9 cellular contexts compared by ENCODE assay signal in the genomic region with DNA sequence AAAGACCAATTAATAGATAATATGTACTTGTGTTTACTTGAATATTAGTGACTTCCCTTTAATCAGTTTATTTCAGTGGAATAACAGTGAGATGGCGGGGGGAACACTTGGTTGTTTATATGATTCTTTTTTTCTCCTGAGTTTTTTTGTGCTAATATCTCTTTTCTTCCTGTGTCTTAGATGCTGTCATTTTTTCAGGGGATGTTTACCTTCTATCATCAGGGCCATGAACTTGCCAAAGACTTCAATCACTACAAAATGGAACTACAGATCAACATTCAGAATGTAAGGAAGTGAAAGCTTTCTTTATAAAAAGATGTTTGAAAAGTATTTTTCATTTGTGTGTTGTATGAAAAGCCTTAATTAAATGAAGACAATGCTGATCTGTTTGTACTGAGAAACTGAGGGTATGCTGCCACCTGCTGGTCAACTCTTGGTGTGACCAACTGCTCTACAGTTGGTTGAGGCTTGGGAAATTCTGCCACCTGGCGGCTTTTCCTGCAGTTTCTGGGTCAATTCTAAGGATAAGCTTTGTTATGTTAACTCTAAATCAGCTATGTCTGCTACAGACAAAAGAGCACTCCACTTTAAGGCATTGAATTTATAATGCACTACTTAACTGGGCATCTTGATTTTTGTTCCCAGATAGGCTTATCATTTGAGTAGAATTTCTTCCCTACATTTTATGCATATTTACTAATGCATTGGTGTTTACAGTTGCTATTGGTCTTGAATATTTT.
DNase-seq lines count a peak whose midpoint lies in the region; ATAC-seq and TF ChIP-seq lines count a peak whose summit lies in the region.
"Had no signal": no experiment of that assay in that cellular context is flagged by ENCODE, and none has a peak within 500 bp of the region (broad histone marks: within the 10 kb centered on the region; RNA-seq: fewer than 3 reads in every experiment).

No MANE protein-coding gene starts in this region.

- H3K4me1 ChIP-seq in gastrocnemius medialis, result peaks cover 24% of the 10 kb centered on the region in 2 donors

- in situ Hi-C loops in gastrocnemius medialis (cut with MboI; ENCODE audit: low sequenced_read_pairs in 4 of 4), result loop anchor here (5.0 kb wide), 3 partner anchors 154 to 164 kb away; no protein-coding TSS in a partner anchor

- no peak overlapping the region for H3K4me3 ChIP-seq in gastrocnemius medialis
- H3K4me3 ChIP-seq: BLaER1 treated with 17β-estradiol and CSF1 and Interleukin-3, amounts not matched to agents 10 nM and 100 nM had no signal

- DNase-seq in SIG-M5 treated with dmso at 0.1 percent for 504 hours (lab: John Stamatoyannopoulos, UW; ENCODE audit: unreplicated experiment) (peak; percentile 83), SIG-M5 (lab: John Stamatoyannopoulos, UW) (no peak), NCI-H1694 treated with DMSO at 0.1 percent for 48 hours (lab: John Stamatoyannopoulos, UW) (peak; percentile 63), T-helper 22 cell (ENCODE audit: low read depth) (peak; percentile 67), astrocyte of the hippocampus (ENCODE audit: low read depth, low spot score) (peak; percentile 95), hypothalamus (lab: John Stamatoyannopoulos, UW) (peak in 50 of 51 donors; percentile 15 to 99 (median 76)), gastrocnemius medialis (peak; percentile 81 to 87)

- no peak for TF ChIP-seq POLR2A in gastrocnemius medialis (IDR thresholded peaks at IDR 0.05)

- ATAC-seq in HG02943 (IDR thresholded peaks at IDR 0.05; ENCODE audit: low read depth, unreplicated experiment), result peak; percentile 79
- ATAC-seq in gastrocnemius medialis, result peak; percentile 85 to 91

- peaks cover 0 to 8% of the 10 kb centered on the region in 2 donors for H3K36me3 ChIP-seq in gastrocnemius medialis

- peak; percentile 97 to 100 (median 99) for TF ChIP-seq CTCF in gastrocnemius medialis (IDR thresholded peaks at IDR 0.05 in 4 of 5, conservative IDR thresholded peaks at IDR 0.05 in 1 of 5)

- peak overlapping the region; percentile 31 to 70 (median 49) for H3K27ac ChIP-seq in gastrocnemius medialis
- H3K27ac ChIP-seq: BLaER1 treated with 17β-estradiol and CSF1 and Interleukin-3, amounts not matched to agents 10 nM and 100 nM had no signal

- no peaks in the 10 kb centered on the region for H3K27me3 ChIP-seq in gastrocnemius medialis
- H3K27me3 ChIP-seq: BLaER1 treated with 17β-estradiol and CSF1 and Interleukin-3, amounts not matched to agents 10 nM and 100 nM had no signal

- intact Hi-C loops in gastrocnemius medialis (cut with DNase I; ENCODE audit: low total_unique reads), result loop anchor here (1.0 to 10.0 kb wide), 4 partner anchors 132 to 352 kb away; partner anchors contain the start of genes ARHGAP10 and PRMT9

- H3K9me3 ChIP-seq in gastrocnemius medialis, result no peaks in the 10 kb centered on the region
- H3K9me3 ChIP-seq: BLaER1 treated with 17β-estradiol and CSF1 and Interleukin-3, amounts not matched to agents 10 nM and 100 nM had no signal
